In the genomic region with DNA sequence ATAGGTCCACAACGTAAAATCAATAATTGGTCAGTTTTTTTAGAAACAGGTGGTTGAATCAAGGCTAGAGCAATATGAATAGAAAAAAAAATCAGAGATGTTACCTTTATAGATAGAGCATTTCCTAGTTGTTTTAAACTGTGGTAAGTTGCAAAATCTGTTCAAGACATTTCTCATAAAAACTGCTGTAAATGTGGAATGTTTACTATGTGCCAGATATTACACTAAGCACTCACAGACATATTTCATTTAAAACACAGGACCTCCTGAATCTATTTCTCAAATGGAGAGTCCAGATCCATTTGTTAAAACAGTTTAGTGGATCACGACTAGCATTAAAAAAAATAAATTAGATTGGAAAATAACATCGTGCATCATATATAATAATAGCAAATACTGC, we compare ENCODE assay signal across 16 cellular contexts.
DNase-seq lines count a peak whose midpoint lies in the region; ATAC-seq and TF ChIP-seq lines count a peak whose summit lies in the region.
"Had no signal": no experiment of that assay in that cellular context is flagged by ENCODE, and none has a peak within 500 bp of the region (broad histone marks: within the 10 kb centered on the region; RNA-seq: fewer than 3 reads in every experiment).

No MANE protein-coding gene starts in this region.

- in situ Hi-C loops in Panc1 (cut with HindIII; ENCODE audit: low pct_unique_long_range_greater_than_20kb, low sequenced_read_pairs), result no loop called here

- peak overlapping the region; percentile 18 for H3K27ac ChIP-seq in Panc1 (ENCODE audit: low read length)
- no peak overlapping the region for H3K27ac ChIP-seq in smooth muscle cell (ENCODE audit: low read depth)
- H3K27ac ChIP-seq in spleen, result no peak overlapping the region
- H3K27ac ChIP-seq: Peyer's patch had no signal

- H3K27me3 Mint-ChIP-seq in nephron (ENCODE audit: low read depth), result peaks cover 5% of the 10 kb centered on the region
- H3K27me3 Mint-ChIP-seq in T-helper 17 cell, result no peaks in the 10 kb centered on the region

- no peaks in the 10 kb centered on the region for H3K27me3 ChIP-seq in Panc1 (ENCODE audit: control insufficient read depth, insufficient read depth, low read length)
- H3K27me3 ChIP-seq in smooth muscle cell (ENCODE audit: low read depth), result no peaks in the 10 kb centered on the region
- H3K27me3 ChIP-seq in spleen (replicated peaks in 1 of 7), result no peaks in the 10 kb centered on the region
- H3K27me3 ChIP-seq: Peyer's patch, SJCRH30 had no signal

- TF ChIP-seq CTCF in Panc1 (IDR thresholded peaks at IDR 0.05), result no peak
- no peak for TF ChIP-seq CTCF in nephron (IDR thresholded peaks at IDR 0.05; ENCODE audit: unreplicated experiment in 3 of 3)
- TF ChIP-seq CTCF in smooth muscle cell (IDR thresholded peaks at IDR 0.05; ENCODE audit: borderline replicate concordance, insufficient read depth, poor library complexity, severe bottlenecking), result no peak
- no peak for TF ChIP-seq CTCF in spleen (IDR thresholded peaks at IDR 0.05 in 8 of 11, conservative IDR thresholded peaks at IDR 0.05 in 3 of 11)

- H3K4me1 ChIP-seq in Panc1 (ENCODE audit: control insufficient read depth, insufficient read depth, low read length) (peaks cover 17% of the 10 kb centered on the region; the same call in 1 of the 2 replicates), smooth muscle cell (ENCODE audit: low read depth) (peaks cover 16% of the 10 kb centered on the region), spleen (no peaks in the 10 kb centered on the region)
- H3K4me1 ChIP-seq: Peyer's patch had no signal

- no peaks in the 10 kb centered on the region for H3K79me2 ChIP-seq in smooth muscle cell (ENCODE audit: low read depth)

- H3K27ac Mint-ChIP-seq in nephron, result peak overlapping the region in 2 of 3 experiments; percentile 27 to 42
- H3K27ac Mint-ChIP-seq in T-helper 17 cell, result no peak overlapping the region
- H3K27ac Mint-ChIP-seq: CD8-positive, alpha-beta T cell had no signal

- peaks cover 6% of the 10 kb centered on the region for H3K36me3 Mint-ChIP-seq in nephron (ENCODE audit: low read depth)
- H3K36me3 Mint-ChIP-seq in T-helper 17 cell (ENCODE audit: low read depth), result no peaks in the 10 kb centered on the region
- H3K36me3 Mint-ChIP-seq: CD8-positive, alpha-beta T cell had no signal

- H3F3A ChIP-seq in smooth muscle cell (ENCODE audit: low read depth), result no peaks in the 10 kb centered on the region

- no TSS peak for BruUV-seq in Panc1 (replicated peaks; lab: Mats Ljungman, UMichigan)

- no peak overlapping the region for H3K4me3 Mint-ChIP-seq in nephron
- H3K4me3 Mint-ChIP-seq in T-helper 17 cell, result no peak overlapping the region
- H3K4me3 Mint-ChIP-seq: CD8-positive, alpha-beta T cell had no signal

- ATAC-seq in Panc1 (no peak), T-helper 17 cell (no peak)
- ATAC-seq: CD8-positive, alpha-beta T cell had no signal

- CTCF ChIA-PET in Panc1 (lab: Charles Lee), result interaction anchor here (0.6 kb wide), 1 partner anchor 1242 kb away, joined by 3 read pairs; no protein-coding TSS in a partner anchor

- H3K4me2 ChIP-seq in smooth muscle cell, result peak overlapping the region; percentile 72

- peaks cover 24% of the 10 kb centered on the region for H3K9me3 Mint-ChIP-seq in nephron

- H2AFZ ChIP-seq in smooth muscle cell (ENCODE audit: low read depth), result no peak overlapping the region

- H3K4me3 ChIP-seq in Panc1 (ENCODE audit: low read depth in 2 of 2, low read length in 2 of 2), result no peak overlapping the region
- no peak overlapping the region for H3K4me3 ChIP-seq in smooth muscle cell
- H3K4me3 ChIP-seq in spleen, result no peak overlapping the region
- H3K4me3 ChIP-seq: Peyer's patch had no signal

- WGBS in smooth muscle cell (ENCODE audit: low lambda C conversion rate), result 88% methylated on average over 3 of the region's 3 CpGs
- 71 to 90% (median 89%) methylated on average over 3 of the region's 3 CpGs for WGBS in spleen, 5 donors

- H3K9me3 ChIP-seq in Panc1 (ENCODE audit: control insufficient read depth, insufficient read depth, low read depth, low read length) (no peaks in the 10 kb centered on the region), smooth muscle cell (replicated peaks; ENCODE audit: low read depth) (no peaks in the 10 kb centered on the region), spleen (peaks cover 0 to 24% (median 14%) of the 10 kb centered on the region in 8 donors), T-helper 17 cell (ENCODE audit: control insufficient read depth, low read length, poor library complexity, severe bottlenecking) (no peaks in the 10 kb centered on the region)
- H3K9me3 ChIP-seq: Peyer's patch, SJCRH30 had no signal

- TF ChIP-seq POLR2A in spleen (IDR thresholded peaks at IDR 0.05), result no peak

- H4K20me1 ChIP-seq in smooth muscle cell (ENCODE audit: low read depth), result no peaks in the 10 kb centered on the region

- POLR2A ChIA-PET in Panc1 (lab: Charles Lee), result no interaction called here

- intact Hi-C loops in Panc1 (cut with micrococcal nuclease; ENCODE audit: unreplicated experiment), result no loop called here
- intact Hi-C loops in spleen (cut with DNase I; ENCODE audit: low total_unique reads), result no loop called here

- peaks cover 20% of the 10 kb centered on the region for H3K4me1 Mint-ChIP-seq in nephron
- no peaks in the 10 kb centered on the region for H3K4me1 Mint-ChIP-seq in T-helper 17 cell

- no peak overlapping the region for H3K9ac ChIP-seq in smooth muscle cell (ENCODE audit: low read depth)

- DNase-seq in Panc1 (ENCODE audit: low read depth, low spot score), result no peak
- DNase-seq in fibroblast of peridontal ligament (ENCODE audit: extremely low read depth), result peak; percentile 54
- no peak for DNase-seq in smooth muscle cell (lab: John Stamatoyannopoulos, UW; ENCODE audit: unreplicated experiment)
- no peak for DNase-seq in AG20443 (ENCODE audit: low spot score)
- no peak for DNase-seq in spleen
- no peak for DNase-seq in T-helper 17 cell
- DNase-seq: C1 segment of cervical spinal cord; CD8-positive, alpha-beta T cell; DND-41; H7; Karpas-422; MV-4-11; NCI-H2029 treated with DMSO at 0.1 percent for 48 hours; Peyer's patch had no signal

- no peaks in the 10 kb centered on the region for H3K36me3 ChIP-seq in Panc1 (ENCODE audit: control insufficient read depth, insufficient read depth, low read length)
- no peaks in the 10 kb centered on the region for H3K36me3 ChIP-seq in smooth muscle cell (ENCODE audit: low read depth)
- H3K36me3 ChIP-seq in spleen, result no peaks in the 10 kb centered on the region
- H3K36me3 ChIP-seq: Peyer's patch, SJCRH30 had no signal
